Comparison of ENCODE assay signal across 8 cellular contexts in genomic region chr4:82223715-82224114, GRCh38.
DNase-seq lines count a peak whose midpoint lies in the region; ATAC-seq and TF ChIP-seq lines count a peak whose summit lies in the region.
"Had no signal": no experiment of that assay in that cellular context is flagged by ENCODE, and none has a peak within 500 bp of the region (broad histone marks: within the 10 kb centered on the region; RNA-seq: fewer than 3 reads in every experiment).

No MANE protein-coding gene starts in this region.

- H3K27ac ChIP-seq in neural progenitor cell (no peak overlapping the region), prostate gland (no peak overlapping the region)
- H3K27ac ChIP-seq: body of pancreas had no signal

- no peak overlapping the region for H3K4me2 ChIP-seq in neural progenitor cell

- no peaks in the 10 kb centered on the region for H3K79me2 ChIP-seq in neural progenitor cell (ENCODE audit: low read depth)

- H3K36me3 ChIP-seq in neural progenitor cell (no peaks in the 10 kb centered on the region), prostate gland (no peaks in the 10 kb centered on the region)

- TF ChIP-seq CTCF in neural progenitor cell (IDR thresholded peaks at IDR 0.05) (no peak), prostate gland (IDR thresholded peaks at IDR 0.05) (no peak)

- peak overlapping the region; percentile 2 for H3K27ac Mint-ChIP-seq in activated T-helper 17 cell treated with anti-CD3 and anti-CD28 coated beads, Interleukin-2, amount 50 U/mL, for 72 hours
- no peak overlapping the region for H3K27ac Mint-ChIP-seq in neural progenitor cell

- peak; percentile 83 for ATAC-seq in GM19351 (IDR thresholded peaks at IDR 0.05; ENCODE audit: unreplicated experiment)
- peak; percentile 61 for ATAC-seq in HG03565 (IDR thresholded peaks at IDR 0.05; ENCODE audit: unreplicated experiment)
- ATAC-seq in activated T-helper 17 cell treated with anti-CD3 and anti-CD28 coated beads, Interleukin-2, amount 50 U/mL, for 72 hours (replicated peaks): no peak
- no peak for ATAC-seq in HG02840 (IDR thresholded peaks at IDR 0.05; ENCODE audit: low FRiP score, unreplicated experiment)
- ATAC-seq: body of pancreas had no signal

- H3K27me3 Mint-ChIP-seq in activated T-helper 17 cell treated with anti-CD3 and anti-CD28 coated beads, Interleukin-2, amount 50 U/mL, for 72 hours: no peaks in the 10 kb centered on the region
- no peaks in the 10 kb centered on the region for H3K27me3 Mint-ChIP-seq in neural progenitor cell (ENCODE audit: insufficient read depth, low read depth)

- H3K9me3 Mint-ChIP-seq in activated T-helper 17 cell treated with anti-CD3 and anti-CD28 coated beads, Interleukin-2, amount 50 U/mL, for 72 hours: no peaks in the 10 kb centered on the region
- H3K9me3 Mint-ChIP-seq in neural progenitor cell: no peaks in the 10 kb centered on the region

- peak overlapping the region; percentile 17 for H3K4me3 Mint-ChIP-seq in activated T-helper 17 cell treated with anti-CD3 and anti-CD28 coated beads, Interleukin-2, amount 50 U/mL, for 72 hours
- no peak overlapping the region for H3K4me3 Mint-ChIP-seq in neural progenitor cell

- peaks cover 7% of the 10 kb centered on the region for H3K4me1 Mint-ChIP-seq in activated T-helper 17 cell treated with anti-CD3 and anti-CD28 coated beads, Interleukin-2, amount 50 U/mL, for 72 hours
- peaks cover 9% of the 10 kb centered on the region for H3K4me1 Mint-ChIP-seq in neural progenitor cell

- intact Hi-C loops in prostate gland (cut with DNase I): no loop called here

- TF ChIP-seq POLR2A in prostate gland (IDR thresholded peaks at IDR 0.05): no peak

- H3K4me1 ChIP-seq in neural progenitor cell (no peaks in the 10 kb centered on the region), prostate gland (replicated peaks) (no peaks in the 10 kb centered on the region)
- H3K4me1 ChIP-seq: body of pancreas had no signal

- WGBS in prostate gland: 23% methylated on average over 4 of the region's 4 CpGs

- DNase-seq in neural progenitor cell (ENCODE audit: low spot score) (no peak), prostate gland (ENCODE audit: low spot score) (no peak)
- no peak for DNase-seq in activated T-cell treated with anti-CD3 and anti-CD28 coated beads, Interleukin-2, amount 50 U/mL, for 1 hour

- no peak overlapping the region for H3K4me3 ChIP-seq in neural progenitor cell
- H3K4me3 ChIP-seq in prostate gland: no peak overlapping the region
- H3K4me3 ChIP-seq: body of pancreas had no signal

- H2AFZ ChIP-seq in neural progenitor cell (replicated peaks): peak overlapping the region; percentile 85

- H3K27me3 ChIP-seq in neural progenitor cell (no peaks in the 10 kb centered on the region), prostate gland (replicated peaks; ENCODE audit: insufficient read depth) (no peaks in the 10 kb centered on the region)
- H3K27me3 ChIP-seq: body of pancreas had no signal

- no peaks in the 10 kb centered on the region for H3F3A ChIP-seq in neural progenitor cell (ENCODE audit: low read depth)

- H3K9ac ChIP-seq in neural progenitor cell: no peak overlapping the region

- H4K20me1 ChIP-seq in neural progenitor cell (ENCODE audit: low read depth): no peaks in the 10 kb centered on the region

- H3K9me3 ChIP-seq in neural progenitor cell (ENCODE audit: low read depth) (no peaks in the 10 kb centered on the region), prostate gland (no peaks in the 10 kb centered on the region)
- H3K9me3 ChIP-seq: body of pancreas had no signal

- no peaks in the 10 kb centered on the region for H3K36me3 Mint-ChIP-seq in activated T-helper 17 cell treated with anti-CD3 and anti-CD28 coated beads, Interleukin-2, amount 50 U/mL, for 72 hours (ENCODE audit: low read depth)
- H3K36me3 Mint-ChIP-seq in neural progenitor cell: no peaks in the 10 kb centered on the region

Comparison
In these comparisons a context has a peak if more than half of its experiments do, and no peak if none do; other contexts are left out.
1. ATAC-seq: peak in GM19351 (single experiment) and HG03565 (single experiment); none in activated T-helper 17 cell treated with anti-CD3 and anti-CD28 coated beads, Interleukin-2, amount 50 U/mL, for 72 hours (single experiment) and HG02840 (single experiment).